ENCODE assay signal across 17 cellular contexts in the genomic region with DNA sequence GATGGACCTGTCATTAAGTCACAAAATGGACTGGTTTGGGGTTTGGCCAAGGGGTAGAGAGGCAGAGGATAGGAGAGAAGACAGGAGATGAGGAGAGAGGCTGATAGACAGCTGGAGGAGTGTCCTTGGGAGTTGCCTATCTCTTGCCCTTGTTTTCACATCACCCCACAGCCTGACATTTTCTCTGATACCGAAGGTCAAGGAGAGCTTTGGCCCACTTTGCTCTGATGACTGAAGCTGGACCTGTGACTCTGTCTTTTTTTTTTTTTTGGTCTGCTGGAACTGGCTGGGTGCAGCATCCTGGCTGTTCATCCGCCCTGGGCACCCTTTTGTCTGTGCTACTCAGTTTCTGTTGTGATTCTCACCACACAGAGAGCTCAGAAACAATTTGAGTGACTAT. TPM values are rescaled to one million over a fixed set of nuclear protein-coding genes. Genes with fewer than 3 reads are reported as not detected.
DNase-seq lines count a peak whose midpoint lies in the region; ATAC-seq and TF ChIP-seq lines count a peak whose summit lies in the region.
"Had no signal": no experiment of that assay in that cellular context is flagged by ENCODE, and none has a peak within 500 bp of the region (broad histone marks: within the 10 kb centered on the region; RNA-seq: fewer than 3 reads in every experiment).

No MANE protein-coding gene starts in this region.

- no TSS peak for BruUV-seq in mammary epithelial cell (replicated peaks; lab: Mats Ljungman, UMichigan)

- no peak for TF ChIP-seq POLR2A in breast epithelium (IDR thresholded peaks at IDR 0.05)

- TF ChIP-seq CTCF in breast epithelium (IDR thresholded peaks at IDR 0.05) (no peak), mammary epithelial cell (conservative IDR thresholded peaks at IDR 0.05 in 1 of 2, IDR thresholded peaks at IDR 0.05 in 1 of 2; ENCODE audit: extremely low read depth in 1 of 2, insufficient read depth in 1 of 2, low read depth in 1 of 2, low read length in 2 of 2) (no peak), left ventricle myocardium inferior (IDR thresholded peaks at IDR 0.05; ENCODE audit: borderline replicate concordance) (no peak), hepatocyte (IDR thresholded peaks at IDR 0.05; ENCODE audit: poor library complexity) (no peak)

- H3K4me3 ChIP-seq in breast epithelium (no peak overlapping the region), mammary epithelial cell (replicated peaks in 1 of 3; ENCODE audit: insufficient read depth in 1 of 3, low read depth in 2 of 3, low read length in 3 of 3) (no peak overlapping the region), left ventricle myocardium inferior (no peak overlapping the region), hepatocyte (no peak overlapping the region)
- H3K4me3 ChIP-seq: BLaER1, PC-9, SJCRH30 had no signal

- WGBS in mammary epithelial cell (ENCODE audit: low coverage, missing lambda C conversion rate): 86% methylated on average over 2 of the region's 2 CpGs
- 96% methylated on average over 2 of the region's 2 CpGs for WGBS in hepatocyte (ENCODE audit: low lambda C conversion rate, missing lambda C conversion rate)

- H3K27me3 Mint-ChIP-seq in T-helper 17 cell: no peaks in the 10 kb centered on the region

- no peak overlapping the region for H3K9ac ChIP-seq in mammary epithelial cell (ENCODE audit: insufficient read depth, low read length)
- H3K9ac ChIP-seq: BLaER1, KMS-11 had no signal

- H3K4me2 ChIP-seq in mammary epithelial cell (ENCODE audit: insufficient read depth, low read depth, low read length): no peak overlapping the region
- H3K4me2 ChIP-seq in hepatocyte: no peak overlapping the region
- H3K4me2 ChIP-seq: BLaER1, KMS-11 had no signal

- intact Hi-C loops in breast epithelium (cut with DNase I; ENCODE audit: low total_unique reads) (no loop called here), mammary epithelial cell (cut with micrococcal nuclease) (no loop called here), left ventricle myocardium inferior (cut with micrococcal nuclease) (no loop called here)

- H3K79me2 ChIP-seq in mammary epithelial cell (ENCODE audit: insufficient read depth, low read length) (no peaks in the 10 kb centered on the region), hepatocyte (peaks cover 29% of the 10 kb centered on the region)

- dilution Hi-C loops in mammary epithelial cell (cut with HindIII; ENCODE audit: low sequenced_read_pairs): no loop called here

- H3K9me3 ChIP-seq in breast epithelium (no peaks in the 10 kb centered on the region), mammary epithelial cell (replicated peaks; ENCODE audit: insufficient read depth, low read length) (no peaks in the 10 kb centered on the region), T-helper 17 cell (ENCODE audit: control insufficient read depth, low read length, poor library complexity, severe bottlenecking) (no peaks in the 10 kb centered on the region), left ventricle myocardium inferior (replicated peaks) (peaks cover 6% of the 10 kb centered on the region), hepatocyte (ENCODE audit: low read depth) (no peaks in the 10 kb centered on the region)
- H3K9me3 ChIP-seq: SJCRH30 had no signal

- peaks cover 0 to 15% of the 10 kb centered on the region in 2 donors for H3K4me1 ChIP-seq in breast epithelium
- peaks cover 9% of the 10 kb centered on the region for H3K4me1 ChIP-seq in mammary epithelial cell (ENCODE audit: insufficient read depth, low read length)
- peaks cover 90% of the 10 kb centered on the region for H3K4me1 ChIP-seq in left ventricle myocardium inferior
- peaks cover 16% of the 10 kb centered on the region for H3K4me1 ChIP-seq in hepatocyte (ENCODE audit: insufficient read depth)
- H3K4me1 ChIP-seq: SJCRH30 had no signal

- H2AFZ ChIP-seq in mammary epithelial cell (ENCODE audit: low read depth, low read length) (no peak overlapping the region), hepatocyte (no peak overlapping the region)
- H2AFZ ChIP-seq: PC-9 had no signal

- ATAC-seq in T-helper 17 cell: no peak

- no peak overlapping the region for H3K4me3 Mint-ChIP-seq in T-helper 17 cell

- H3K27ac ChIP-seq in breast epithelium (peak overlapping the region; percentile 44 to 78), mammary epithelial cell (ENCODE audit: insufficient read depth, low read depth, low read length) (no peak overlapping the region), left ventricle myocardium inferior (replicated peaks) (peak overlapping the region; percentile 96), hepatocyte (no peak overlapping the region)
- H3K27ac ChIP-seq: BLaER1, KMS-11, RWPE1, SJCRH30 had no signal

- in situ Hi-C loops in mammary epithelial cell (cut with MboI; ENCODE audit: low sequenced_read_pairs in 2 of 2): no loop called here

- H3K27me3 ChIP-seq in breast epithelium: no peaks in the 10 kb centered on the region
- no peaks in the 10 kb centered on the region for H3K27me3 ChIP-seq in mammary epithelial cell (ENCODE audit: insufficient read depth, low read length)
- no peaks in the 10 kb centered on the region for H3K27me3 ChIP-seq in left ventricle myocardium inferior (ENCODE audit: low read depth)
- no peaks in the 10 kb centered on the region for H3K27me3 ChIP-seq in hepatocyte
- H3K27me3 ChIP-seq: BLaER1, SJCRH30 had no signal

- CTCF ChIA-PET in mammary epithelial cell (lab: Charles Lee; ENCODE audit: low non-redundant PET): no interaction called here

- H3K36me3 Mint-ChIP-seq in T-helper 17 cell (ENCODE audit: low read depth): no peaks in the 10 kb centered on the region

- H3K9me2 ChIP-seq in hepatocyte (replicated peaks; ENCODE audit: insufficient read depth): no peaks in the 10 kb centered on the region

- DNase-seq in breast epithelium (ENCODE audit: low spot score in 2 of 2) (no peak), mammary epithelial cell (no peak), T-helper 17 cell (no peak), left ventricle myocardium inferior (no peak), NCI-H226 (no peak), hepatocyte (ENCODE audit: low spot score) (no peak), KG1 (lab: John Stamatoyannopoulos, UW) (no peak)
- DNase-seq: DMS79, MV-4-11, NCI-H1417, NCI-H1930, NCI-H526, PC-9, SJCRH30 had no signal

- H3K4me1 Mint-ChIP-seq in T-helper 17 cell: peaks cover 46% of the 10 kb centered on the region

- H3K27ac Mint-ChIP-seq in T-helper 17 cell: peak overlapping the region; percentile 97

- H3K36me3 ChIP-seq in breast epithelium (no peaks in the 10 kb centered on the region), mammary epithelial cell (ENCODE audit: insufficient read depth, low read length) (no peaks in the 10 kb centered on the region), left ventricle myocardium inferior (peaks cover 7% of the 10 kb centered on the region), hepatocyte (replicated peaks; ENCODE audit: insufficient read depth, low read depth) (no peaks in the 10 kb centered on the region)
- H3K36me3 ChIP-seq: SJCRH30 had no signal

- H4K20me1 ChIP-seq in mammary epithelial cell (ENCODE audit: insufficient read depth, low read length) (no peaks in the 10 kb centered on the region), hepatocyte (ENCODE audit: insufficient read depth, poor library complexity, severe bottlenecking) (no peaks in the 10 kb centered on the region)

RNA-seq across cellular contexts. Expression of a gene that starts 5.1 kb away (rescaled TPM):
- total RNA-seq in breast epithelium (10 to 100 TPM; 56.3 to 66.6 (median 58.3) TPM), mammary epithelial cell (1 to 10 TPM; 5.7 to 7.5 TPM), T-helper 17 cell (10 to 100 TPM; 24.1 to 32.6 TPM), left ventricle myocardium inferior (437 TPM), hepatocyte (15.2 and 21.9 TPM in 2 replicates)
- polyA plus RNA-seq in mammary epithelial cell (4.5 TPM), hepatocyte (6.8 and 7.5 TPM in 2 replicates)
- 23.1 TPM for polyA minus RNA-seq in mammary epithelial cell

Comparison
In these comparisons a context has a peak if more than half of its experiments do, and no peak if none do; other contexts are left out.
1. H3K27ac ChIP-seq: peak in breast epithelium (2 of 2) and left ventricle myocardium inferior (single experiment); none in mammary epithelial cell (single experiment) and hepatocyte (single experiment).